6 cellular contexts compared by ENCODE assay signal in the genomic region with DNA sequence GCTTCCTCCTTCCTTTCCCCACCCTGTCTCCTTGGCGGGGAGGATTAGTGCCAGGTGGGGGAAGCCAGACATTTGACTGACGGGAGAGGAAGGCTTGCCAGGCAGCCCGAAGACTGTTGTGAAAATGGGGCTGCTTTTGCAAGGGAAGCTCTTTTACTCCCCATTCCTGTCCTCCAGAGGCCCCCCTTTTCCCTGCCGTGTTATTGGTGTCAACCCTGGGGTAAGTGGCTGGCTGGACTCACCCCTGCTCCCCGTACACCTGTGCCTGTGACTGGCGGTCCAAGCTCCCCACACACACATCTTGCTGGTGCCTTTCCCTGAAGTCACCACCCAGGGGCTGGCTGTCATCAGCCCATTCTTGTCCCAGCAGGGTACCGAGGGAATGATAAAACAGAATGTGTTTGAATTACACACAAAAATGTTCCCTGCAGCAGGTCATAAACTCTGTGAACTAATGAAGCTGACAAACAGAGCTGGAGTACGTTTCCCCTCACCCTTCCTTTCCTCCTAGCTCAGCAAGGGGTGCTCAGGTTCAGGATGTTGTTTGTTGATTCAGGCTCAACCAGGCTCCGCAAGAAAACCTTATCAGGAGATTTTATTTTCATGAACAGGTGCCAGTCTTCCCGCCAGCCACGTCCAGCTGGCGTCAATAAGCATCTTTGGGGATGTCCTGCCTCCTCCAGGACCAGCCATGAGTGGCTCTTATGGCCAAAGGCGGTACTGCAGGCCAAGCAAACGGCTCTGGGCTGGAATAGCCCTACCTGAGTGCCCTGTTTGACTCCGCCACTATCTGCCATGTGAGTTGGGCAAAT. TPM values are rescaled to one million over a fixed set of nuclear protein-coding genes. Genes with fewer than 3 reads are reported as not detected.
DNase-seq lines count a peak whose midpoint lies in the region; ATAC-seq lines count a peak whose summit lies in the region.

No MANE protein-coding gene starts in this region.

- no peak overlapping the region for H3K4me3 Mint-ChIP-seq in activated naive CD8-positive, alpha-beta T cell treated with anti-CD3 and anti-CD28 coated beads, Interleukin-2, amount 50 U/mL, for 24 hours

- H3K36me3 Mint-ChIP-seq in activated naive CD8-positive, alpha-beta T cell treated with anti-CD3 and anti-CD28 coated beads, Interleukin-2, amount 50 U/mL, for 24 hours (ENCODE audit: low read depth): no peaks in the 10 kb centered on the region

- H3K27me3 ChIP-seq in MG63: no peaks in the 10 kb centered on the region
- no peaks in the 10 kb centered on the region for H3K27me3 ChIP-seq in mucosa of stomach (ENCODE audit: control insufficient read depth, insufficient read depth, low read length)

- peak overlapping the region; percentile 25 for H3K9ac ChIP-seq in mucosa of stomach (ENCODE audit: low read length)

- H3K9me3 Mint-ChIP-seq in activated naive CD8-positive, alpha-beta T cell treated with anti-CD3 and anti-CD28 coated beads, Interleukin-2, amount 50 U/mL, for 24 hours: no peaks in the 10 kb centered on the region

- ATAC-seq in activated naive CD8-positive, alpha-beta T cell treated with anti-CD3 and anti-CD28 coated beads, Interleukin-2, amount 50 U/mL, for 24 hours: no peak
- ATAC-seq in HG02571 (IDR thresholded peaks at IDR 0.05; ENCODE audit: unreplicated experiment): no peak

- peaks cover 14% of the 10 kb centered on the region for H3K4me1 Mint-ChIP-seq in activated naive CD8-positive, alpha-beta T cell treated with anti-CD3 and anti-CD28 coated beads, Interleukin-2, amount 50 U/mL, for 24 hours

- no peak overlapping the region for H3K4me3 ChIP-seq in MG63
- H3K4me3 ChIP-seq in mucosa of stomach (ENCODE audit: low read length): no peak overlapping the region

- H3K4me1 ChIP-seq in mucosa of stomach (ENCODE audit: control insufficient read depth, insufficient read depth, low read length): peaks cover 19% of the 10 kb centered on the region

- H3K27ac Mint-ChIP-seq in activated naive CD8-positive, alpha-beta T cell treated with anti-CD3 and anti-CD28 coated beads, Interleukin-2, amount 50 U/mL, for 24 hours: no peak overlapping the region

- H3K27me3 Mint-ChIP-seq in activated naive CD8-positive, alpha-beta T cell treated with anti-CD3 and anti-CD28 coated beads, Interleukin-2, amount 50 U/mL, for 24 hours: no peaks in the 10 kb centered on the region

- peak; percentile 92 for DNase-seq in DMS53 (lab: John Stamatoyannopoulos, UW)
- DNase-seq in MG63: peak; percentile 51
- DNase-seq in activated naive CD8-positive, alpha-beta T cell treated with anti-CD3 and anti-CD28 coated beads, Interleukin-2, amount 50 U/mL, for 24 hours: peak; percentile 53
- DNase-seq in mesenteric fat pad (ENCODE audit: low spot score): no peak

- H3K36me3 ChIP-seq in MG63 (no peaks in the 10 kb centered on the region), mucosa of stomach (ENCODE audit: control insufficient read depth, insufficient read depth, low read length) (no peaks in the 10 kb centered on the region)

- H3K9me3 ChIP-seq in MG63: no peaks in the 10 kb centered on the region
- no peaks in the 10 kb centered on the region for H3K9me3 ChIP-seq in mucosa of stomach (ENCODE audit: control insufficient read depth, low read length)

RNA-seq across cellular contexts. Expression of gene ARMC7, which starts 4.3 kb away (rescaled TPM):
- 12.0 and 15.1 TPM in 2 replicates for total RNA-seq in MG63 (2014; rRNA removed; shearing (Covaris generic); ENCODE audit: low replicate concordance)
- 7.9 TPM for total RNA-seq in mesenteric fat pad

RNA-seq across cellular contexts. Expression of gene SLC16A5, which starts 17.7 kb away (rescaled TPM):
- 0.12 and 0.33 TPM in 2 replicates for total RNA-seq in MG63 (2014; rRNA removed; shearing (Covaris generic); ENCODE audit: low replicate concordance)
- total RNA-seq in mesenteric fat pad: 12.3 TPM

RNA-seq across cellular contexts. Expression of gene NT5C, which starts 26.1 kb away (rescaled TPM):
- total RNA-seq in MG63 (2014; rRNA removed; shearing (Covaris generic); ENCODE audit: low replicate concordance): 29.1 and 92.2 TPM in 2 replicates
- total RNA-seq in mesenteric fat pad: 33.5 TPM

RNA-seq across cellular contexts. Expression of gene JPT1, which starts 48.8 kb away (rescaled TPM):
- total RNA-seq in MG63 (2014; rRNA removed; shearing (Covaris generic); ENCODE audit: low replicate concordance): 117 and 285 TPM in 2 replicates
- total RNA-seq in mesenteric fat pad: 28.6 TPM

RNA-seq across cellular contexts. Expression of gene KCTD2, which starts 58.5 kb away (rescaled TPM):
- total RNA-seq in MG63 (2014; rRNA removed; shearing (Covaris generic); ENCODE audit: low replicate concordance): 15.6 and 17.0 TPM in 2 replicates
- total RNA-seq in mesenteric fat pad: 34.7 TPM
